Comparison of ENCODE assay signal across 8 cellular contexts in genomic region chr6:100996409-100996808, GRCh38.
"Had no signal": no experiment of that assay in that cellular context is flagged by ENCODE, and none has a peak within 500 bp of the region (broad histone marks: within the 10 kb centered on the region; RNA-seq: fewer than 3 reads in every experiment).

No MANE protein-coding gene starts in this region.

- H3K4me3 ChIP-seq: GM23248, HAP-1 had no signal

- H3K36me3 ChIP-seq: HAP-1 had no signal

- H3K27ac Mint-ChIP-seq: HFFc6 had no signal

- DNase-seq: GM23248, GOT3, H7, HFFc6, IMR-90, KBM-7 had no signal

- H3K4me1 ChIP-seq: HAP-1 had no signal

- H3K27ac ChIP-seq: GM23248 had no signal

- H2AFZ ChIP-seq: GM23248 had no signal

- H3K9me3 ChIP-seq: HAP-1 had no signal

- ATAC-seq: HCT116 had no signal

- H3K4me3 Mint-ChIP-seq: HFFc6 had no signal
